In genomic region chr20:57959589-57959988, GRCh38 we compare ENCODE assay signal across 20 cellular contexts.
"Had no signal": no experiment of that assay in that cellular context is flagged by ENCODE, and none has a peak within 500 bp of the region (broad histone marks: within the 10 kb centered on the region; RNA-seq: fewer than 3 reads in every experiment).

No MANE protein-coding gene starts in this region.

- H3K27me3 ChIP-seq: adrenal gland, left lung, neutrophil had no signal

- H3K27ac ChIP-seq: adrenal gland, left lung, neutrophil had no signal

- H3K36me3 ChIP-seq: adrenal gland, esophagus squamous epithelium, left lung, neutrophil had no signal

- H3K9me3 ChIP-seq: adrenal gland, esophagus squamous epithelium, left lung, mucosa of descending colon, neutrophil had no signal

- DNase-seq: activated B cell treated with CpG ODN at 0.5 μM for 24 hours; activated CD4-positive, alpha-beta memory T cell treated with anti-CD3 and anti-CD28 coated beads for 36 hours; activated CD4-positive, alpha-beta T cell treated with anti-CD3 and anti-CD28 coated beads for 4 hours; activated gamma-delta T cell treated with Interleukin-2 at 50 U/mL for 16 hours; activated T-cell treated with anti-CD3 and anti-CD28 coated beads for 4 hours; adrenal gland; effector memory CD8-positive, alpha-beta T cell; esophagus squamous epithelium; kidney; left lung; mesenchymal stem cell; mucosa of descending colon; naive thymus-derived CD4-positive, alpha-beta T cell; retina; stimulated activated CD4-positive, alpha-beta T cell treated with anti-CD3 and anti-CD28 coated beads, Interleukin-2, amount 100 ng/mL, for 24 hours; stimulated activated naive CD4-positive, alpha-beta T cell treated with Interleukin-2 at 50 U/mL for 16 hours; T-cell; trophoblast cell had no signal

- H3K4me3 ChIP-seq: adrenal gland, esophagus squamous epithelium, left lung, mucosa of descending colon had no signal

- H3K4me1 ChIP-seq: adrenal gland had no signal

- ATAC-seq: activated naive CD4-positive, alpha-beta T cell treated with anti-CD3 and anti-CD28 coated beads, Interleukin-2, amount 50 U/mL, for 72 hours; effector memory CD8-positive, alpha-beta T cell; left lung; mucosa of descending colon; naive thymus-derived CD4-positive, alpha-beta T cell; T-cell had no signal
